ENCODE assay signal across 1 cellular context in the genomic region with DNA sequence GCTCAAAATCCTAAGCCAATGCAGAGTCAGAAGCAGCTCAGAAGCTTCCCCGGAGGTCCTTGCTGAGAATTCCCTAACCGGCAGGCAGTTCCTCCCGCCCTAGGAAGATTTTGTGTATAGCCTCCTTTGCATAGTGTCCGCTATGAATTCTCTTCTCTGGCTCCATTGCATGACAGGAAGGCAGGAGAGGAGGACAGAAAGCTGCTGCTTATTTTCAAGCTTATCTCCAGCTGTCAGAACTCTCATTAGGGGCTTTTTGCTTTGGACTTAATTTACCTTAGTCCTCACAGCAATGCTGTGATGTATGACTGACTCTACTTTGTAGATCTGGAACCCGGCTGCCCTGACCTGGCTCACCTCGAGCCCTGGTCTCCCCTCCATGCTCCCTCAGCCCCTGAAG.
TF ChIP-seq lines count a peak whose summit lies in the region.

No MANE protein-coding gene starts in this region.

TF ChIP-seq in IMR-90, 13 proteins besides CTCF, POLR2A, EP300 and RAD21 (continued from another document):
- no peak for TF ChIP-seq ELK1 (IDR thresholded peaks at IDR 0.05; ENCODE audit: borderline replicate concordance, low read depth, low read length)
- TF ChIP-seq MXI1 (IDR thresholded peaks at IDR 0.05; ENCODE audit: borderline replicate concordance, low read depth, low read length), result no peak
- no peak for TF ChIP-seq USF2 (IDR thresholded peaks at IDR 0.05; ENCODE audit: low read depth, low read length)
- no peak for TF ChIP-seq CEBPB (IDR thresholded peaks at IDR 0.05; ENCODE audit: low read depth, low read length)
- no peak for TF ChIP-seq FOS (IDR thresholded peaks at IDR 0.05; ENCODE audit: low read depth, low read length)
- TF ChIP-seq RCOR1 (IDR thresholded peaks at IDR 0.05; ENCODE audit: insufficient replicate concordance, low read length), result no peak
- TF ChIP-seq BHLHE40 (IDR thresholded peaks at IDR 0.05; ENCODE audit: low read depth, low read length), result no peak
- TF ChIP-seq MAFK (IDR thresholded peaks at IDR 0.05; ENCODE audit: low read depth, low read length), result no peak
